Comparison of ENCODE assay signal across 1 cellular context in genomic region chr2:1645761-1646476, GRCh38.
TF ChIP-seq lines count a peak whose summit lies in the region.

No MANE protein-coding gene starts in this region.

TF ChIP-seq in PFSK-1, 5 proteins besides CTCF, POLR2A, EP300 and RAD21 (continued from another document):
- TF ChIP-seq, protein P1, sequence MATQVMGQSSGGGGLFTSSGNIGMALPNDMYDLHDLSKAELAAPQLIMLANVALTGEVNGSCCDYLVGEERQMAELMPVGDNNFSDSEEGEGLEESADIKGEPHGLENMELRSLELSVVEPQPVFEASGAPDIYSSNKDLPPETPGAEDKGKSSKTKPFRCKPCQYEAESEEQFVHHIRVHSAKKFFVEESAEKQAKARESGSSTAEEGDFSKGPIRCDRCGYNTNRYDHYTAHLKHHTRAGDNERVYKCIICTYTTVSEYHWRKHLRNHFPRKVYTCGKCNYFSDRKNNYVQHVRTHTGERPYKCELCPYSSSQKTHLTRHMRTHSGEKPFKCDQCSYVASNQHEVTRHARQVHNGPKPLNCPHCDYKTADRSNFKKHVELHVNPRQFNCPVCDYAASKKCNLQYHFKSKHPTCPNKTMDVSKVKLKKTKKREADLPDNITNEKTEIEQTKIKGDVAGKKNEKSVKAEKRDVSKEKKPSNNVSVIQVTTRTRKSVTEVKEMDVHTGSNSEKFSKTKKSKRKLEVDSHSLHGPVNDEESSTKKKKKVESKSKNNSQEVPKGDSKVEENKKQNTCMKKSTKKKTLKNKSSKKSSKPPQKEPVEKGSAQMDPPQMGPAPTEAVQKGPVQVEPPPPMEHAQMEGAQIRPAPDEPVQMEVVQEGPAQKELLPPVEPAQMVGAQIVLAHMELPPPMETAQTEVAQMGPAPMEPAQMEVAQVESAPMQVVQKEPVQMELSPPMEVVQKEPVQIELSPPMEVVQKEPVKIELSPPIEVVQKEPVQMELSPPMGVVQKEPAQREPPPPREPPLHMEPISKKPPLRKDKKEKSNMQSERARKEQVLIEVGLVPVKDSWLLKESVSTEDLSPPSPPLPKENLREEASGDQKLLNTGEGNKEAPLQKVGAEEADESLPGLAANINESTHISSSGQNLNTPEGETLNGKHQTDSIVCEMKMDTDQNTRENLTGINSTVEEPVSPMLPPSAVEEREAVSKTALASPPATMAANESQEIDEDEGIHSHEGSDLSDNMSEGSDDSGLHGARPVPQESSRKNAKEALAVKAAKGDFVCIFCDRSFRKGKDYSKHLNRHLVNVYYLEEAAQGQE (IDR thresholded peaks at IDR 0.05; ENCODE audit: insufficient read depth in 1 of 2, low read depth in 2 of 2, low read length in 2 of 2): no peak
- TF ChIP-seq TAF1 (IDR thresholded peaks at IDR 0.05; ENCODE audit: borderline replicate concordance, insufficient read depth, low read length): no peak
- no peak for TF ChIP-seq FOXP2 (optimal IDR thresholded peaks at IDR 0.05; ENCODE audit: borderline replicate concordance, extremely low read depth, extremely low read length, insufficient read depth)
TF ChIP-seq in PFSK-1: peak in this region for 1.
